8 cellular contexts compared by ENCODE assay signal in the genomic region with DNA sequence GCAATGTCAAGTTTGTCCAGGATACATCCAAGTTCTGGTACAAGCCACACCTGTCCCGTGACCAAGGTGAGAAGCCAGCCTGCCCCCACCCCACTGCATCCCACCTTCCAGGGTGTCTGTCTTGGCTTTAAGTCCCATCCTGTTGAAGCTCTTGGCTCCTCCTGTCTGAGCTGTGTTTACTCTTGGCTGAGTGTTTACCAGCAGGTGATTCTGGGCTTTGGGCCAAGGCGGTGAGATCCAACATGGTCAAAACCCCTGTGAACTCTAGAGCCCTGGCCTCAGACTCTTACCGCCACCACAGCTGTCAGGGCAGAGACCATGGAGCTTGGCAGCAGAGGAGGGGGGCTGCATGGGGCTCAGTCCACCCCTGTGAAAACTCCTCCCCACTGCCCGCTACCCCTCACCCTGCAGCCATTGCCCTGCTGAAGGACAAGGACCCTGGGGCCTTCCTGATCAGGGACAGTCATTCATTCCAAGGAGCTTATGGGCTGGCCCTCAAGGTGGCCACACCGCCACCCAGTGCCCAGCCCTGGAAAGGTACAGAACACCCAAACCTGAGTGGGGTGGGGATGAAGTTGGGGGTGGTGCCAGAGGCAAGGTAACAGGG. TPM values are rescaled to one million over a fixed set of nuclear protein-coding genes. Genes with fewer than 3 reads are reported as not detected.
DNase-seq lines count a peak whose midpoint lies in the region; ATAC-seq, FAIRE-seq and TF ChIP-seq lines count a peak whose summit lies in the region.

No MANE protein-coding gene starts in this region.

- H3K4me1 ChIP-seq in HEK293 (ENCODE audit: control insufficient read depth, insufficient read depth, low read length), result peaks cover 6% of the 10 kb centered on the region
- H3K4me1 ChIP-seq in small intestine (ENCODE audit: control insufficient read depth in 2 of 2, insufficient read depth in 1 of 2, low read depth in 1 of 2, low read length in 1 of 2), result no peaks in the 10 kb centered on the region

- ATAC-seq in GM21423 (IDR thresholded peaks at IDR 0.05; ENCODE audit: unreplicated experiment), result no peak

- POLR2A ChIA-PET in HEK293 (lab: Yijun Ruan, JAX) (interaction anchor here (0.6 to 1.7 kb wide), 4 partner anchors 18 to 56 kb away, joined by 3 to 7 read pairs (median 6); partner anchors contain the start of genes EIF4B, IGFBP6 and SPRYD3), GM10248 (lab: Yijun Ruan, JAX) (interaction anchor here (0.6 kb wide), 1 partner anchor 18 kb away, joined by 3 read pairs; the partner anchor contains the start of gene SPRYD3)

- H3K36me3 ChIP-seq in HEK293 (ENCODE audit: control insufficient read depth in 2 of 2, insufficient read depth in 1 of 2, low read length in 2 of 2) (peaks cover 0 to 48% of the 10 kb centered on the region in 2 experiments; a peak in 1 of 3 replicates), small intestine (ENCODE audit: control insufficient read depth in 2 of 2, insufficient read depth in 2 of 2, low read length in 2 of 2) (peaks cover 0 to 8% of the 10 kb centered on the region in 2 donors)

- DNase-seq in NCI-H69 (lab: John Stamatoyannopoulos, UW) (peak; percentile 94), epithelial cell of esophagus (ENCODE audit: low read depth) (no peak), small intestine (peak; percentile 80), GM10248 (ENCODE audit: extremely low spot score) (no peak), superior temporal gyrus (ENCODE audit: extremely low spot score) (no peak), AG08396 (ENCODE audit: low spot score) (no peak)

- no peak for FAIRE-seq in small intestine (lab: Jason Lieb, UNC)

- H3K4me3 ChIP-seq in HEK293 (ENCODE audit: low read depth, low read length) (no peak overlapping the region), epithelial cell of esophagus (ENCODE audit: low read length) (no peak overlapping the region), small intestine (ENCODE audit: low read depth in 1 of 2, low read length in 2 of 2) (no peak overlapping the region)

- no peaks in the 10 kb centered on the region for H3K27me3 ChIP-seq in small intestine (ENCODE audit: control insufficient read depth in 2 of 2, insufficient read depth in 2 of 2, low read length in 2 of 2)

- whole genome bisulfite sequencing in small intestine, 3 donors, result 18 to 64% (median 38%) methylated on average over 5 of the region's 5 CpGs

- H3K27ac ChIP-seq in HEK293 (ENCODE audit: extremely low read depth, low read depth, low read length), result no peak overlapping the region
- H3K27ac ChIP-seq in small intestine (ENCODE audit: low read depth in 1 of 2, low read length in 1 of 2), result peak overlapping the region in 1 of 2 donors; percentile 41

- TF ChIP-seq CTCF in HEK293 (tag by site-specific recombination; IDR thresholded peaks at IDR 0.05) (peak; percentile 37; the same call in 1 of the 2 replicates), epithelial cell of esophagus (IDR thresholded peaks at IDR 0.05; ENCODE audit: insufficient read depth, low read depth, low read length, missing control alignments) (peak; percentile 47), GM10248 (IDR thresholded peaks at IDR 0.05; ENCODE audit: control extremely low read depth, extremely low read depth, low read depth, missing control alignments) (no peak)

- no peaks in the 10 kb centered on the region for H3K9me3 ChIP-seq in HEK293 (ENCODE audit: control insufficient read depth, insufficient read depth, low read depth, low read length)
- no peaks in the 10 kb centered on the region for H3K9me3 ChIP-seq in small intestine (ENCODE audit: control insufficient read depth, low read depth)

- CTCF ChIA-PET in HEK293 (lab: Yijun Ruan, JAX) (interaction anchor here (0.6 to 11.5 kb wide), 10 partner anchors 8 to 88 kb away, joined by 3 to 264 read pairs (median 4); partner anchors contain the start of genes IGFBP6 and SOAT2), GM10248 (lab: Yijun Ruan, JAX) (interaction anchor here (13.7 to 14.8 kb wide), 2 partner anchors 12 to 37 kb away, joined by 264 to 294 read pairs; partner anchors contain the start of genes IGFBP6, SOAT2 and TNS2)

TF ChIP-seq in HEK293, 187 proteins besides CTCF, POLR2A, EP300 and RAD21 (continues in another document):
- TF ChIP-seq EGR2 (tag by site-specific recombination; IDR thresholded peaks at IDR 0.05; ENCODE audit: low read depth) (no peak), ZNF202 (tag by site-specific recombination; IDR thresholded peaks at IDR 0.05; ENCODE audit: borderline replicate concordance) (no peak), KLF16 (tag by site-specific recombination; IDR thresholded peaks at IDR 0.05) (no peak), ZNF830 (tag by site-specific recombination; IDR thresholded peaks at IDR 0.05; ENCODE audit: low read depth) (no peak), HIC1 (tag by site-specific recombination; IDR thresholded peaks at IDR 0.05) (no peak; the same call in 1 of the 2 replicates), ZFP37 (tag by site-specific recombination; IDR thresholded peaks at IDR 0.05) (0 out of 2 replicates have a peak, but pooled peaks have one; percentile 34), ZNF16 (tag by site-specific recombination; IDR thresholded peaks at IDR 0.05; ENCODE audit: low read depth) (no peak), ZNF670 (tag by site-specific recombination; IDR thresholded peaks at IDR 0.05; ENCODE audit: low read depth) (no peak), ZNF184 (tag by site-specific recombination; IDR thresholded peaks at IDR 0.05) (no peak), ZNF10 (tag by site-specific recombination; IDR thresholded peaks at IDR 0.05) (peak; percentile 41; the same call in 1 of the 2 replicates), WT1 (tag by site-specific recombination; IDR thresholded peaks at IDR 0.05) (no peak)
- TF ChIP-seq, protein P1, sequence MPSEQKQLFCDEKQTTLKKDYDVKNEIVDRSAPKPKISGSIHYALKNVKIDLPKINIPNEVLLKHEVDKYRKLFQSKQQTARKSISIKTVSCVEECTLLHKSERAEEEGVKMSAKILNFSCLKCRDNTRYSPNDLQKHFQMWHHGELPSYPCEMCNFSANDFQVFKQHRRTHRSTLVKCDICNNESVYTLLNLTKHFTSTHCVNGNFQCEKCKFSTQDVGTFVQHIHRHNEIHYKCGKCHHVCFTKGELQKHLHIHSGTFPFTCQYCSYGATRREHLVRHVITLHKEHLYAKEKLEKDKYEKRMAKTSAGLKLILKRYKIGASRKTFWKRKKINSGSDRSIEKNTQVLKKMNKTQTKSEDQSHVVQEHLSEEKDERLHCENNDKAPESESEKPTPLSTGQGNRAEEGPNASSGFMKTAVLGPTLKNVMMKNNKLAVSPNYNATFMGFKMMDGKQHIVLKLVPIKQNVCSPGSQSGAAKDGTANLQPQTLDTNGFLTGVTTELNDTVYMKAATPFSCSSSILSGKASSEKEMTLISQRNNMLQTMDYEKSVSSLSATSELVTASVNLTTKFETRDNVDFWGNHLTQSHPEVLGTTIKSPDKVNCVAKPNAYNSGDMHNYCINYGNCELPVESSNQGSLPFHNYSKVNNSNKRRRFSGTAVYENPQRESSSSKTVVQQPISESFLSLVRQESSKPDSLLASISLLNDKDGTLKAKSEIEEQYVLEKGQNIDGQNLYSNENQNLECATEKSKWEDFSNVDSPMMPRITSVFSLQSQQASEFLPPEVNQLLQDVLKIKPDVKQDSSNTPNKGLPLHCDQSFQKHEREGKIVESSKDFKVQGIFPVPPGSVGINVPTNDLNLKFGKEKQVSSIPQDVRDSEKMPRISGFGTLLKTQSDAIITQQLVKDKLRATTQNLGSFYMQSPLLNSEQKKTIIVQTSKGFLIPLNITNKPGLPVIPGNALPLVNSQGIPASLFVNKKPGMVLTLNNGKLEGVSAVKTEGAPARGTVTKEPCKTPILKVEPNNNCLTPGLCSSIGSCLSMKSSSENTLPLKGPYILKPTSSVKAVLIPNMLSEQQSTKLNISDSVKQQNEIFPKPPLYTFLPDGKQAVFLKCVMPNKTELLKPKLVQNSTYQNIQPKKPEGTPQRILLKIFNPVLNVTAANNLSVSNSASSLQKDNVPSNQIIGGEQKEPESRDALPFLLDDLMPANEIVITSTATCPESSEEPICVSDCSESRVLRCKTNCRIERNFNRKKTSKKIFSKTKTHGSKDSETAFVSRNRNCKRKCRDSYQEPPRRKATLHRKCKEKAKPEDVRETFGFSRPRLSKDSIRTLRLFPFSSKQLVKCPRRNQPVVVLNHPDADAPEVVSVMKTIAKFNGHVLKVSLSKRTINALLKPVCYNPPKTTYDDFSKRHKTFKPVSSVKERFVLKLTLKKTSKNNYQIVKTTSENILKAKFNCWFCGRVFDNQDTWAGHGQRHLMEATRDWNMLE (tag by site-specific recombination; conservative IDR thresholded peaks at IDR 0.05; ENCODE audit: low read depth), result no peak
- TF ChIP-seq, protein P2, sequence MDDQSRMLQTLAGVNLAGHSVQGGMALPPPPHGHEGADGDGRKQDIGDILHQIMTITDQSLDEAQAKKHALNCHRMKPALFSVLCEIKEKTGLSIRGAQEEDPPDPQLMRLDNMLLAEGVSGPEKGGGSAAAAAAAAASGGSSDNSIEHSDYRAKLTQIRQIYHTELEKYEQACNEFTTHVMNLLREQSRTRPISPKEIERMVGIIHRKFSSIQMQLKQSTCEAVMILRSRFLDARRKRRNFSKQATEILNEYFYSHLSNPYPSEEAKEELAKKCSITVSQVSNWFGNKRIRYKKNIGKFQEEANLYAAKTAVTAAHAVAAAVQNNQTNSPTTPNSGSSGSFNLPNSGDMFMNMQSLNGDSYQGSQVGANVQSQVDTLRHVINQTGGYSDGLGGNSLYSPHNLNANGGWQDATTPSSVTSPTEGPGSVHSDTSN (CRISPR knock-in tag; IDR thresholded peaks at IDR 0.05), result no peak

RNA-seq across cellular contexts. Expression of gene TNS2, which starts 11.6 kb away (rescaled TPM):
- polyA plus RNA-seq in small intestine, result 10 to 100 TPM in 2 of 3 donors, 1 to 10 TPM in 1; 5.8 to 52.9 (median 18.4) TPM

RNA-seq across cellular contexts. Expression of gene SPRYD3, which starts 17.7 kb away (rescaled TPM):
- polyA plus RNA-seq in small intestine, result 10 to 100 TPM; 19.7 to 37.6 (median 20.3) TPM

RNA-seq across cellular contexts. Expression of gene IGFBP6, which starts 36.0 kb away (rescaled TPM):
- 100 to 1,000 TPM in 1 of 3 donors, 1 to 10 TPM in 2; 3.4 to 135 (median 8.4) TPM for polyA plus RNA-seq in small intestine

RNA-seq across cellular contexts. Expression of gene SOAT2, which starts 41.8 kb away (rescaled TPM):
- 10 to 100 TPM in 2 of 3 donors, 1 to 10 TPM in 1; 4.2 to 94.0 (median 77.4) TPM for polyA plus RNA-seq in small intestine

RNA-seq across cellular contexts. Expression of gene EIF4B, which starts 55.3 kb away (rescaled TPM):
- 100 to 1,000 TPM; 160 to 236 (median 176) TPM for polyA plus RNA-seq in small intestine

Comparison
In these comparisons a context has a peak if more than half of its experiments do, and no peak if none do; other contexts are left out.
1. DNase-seq: peak in NCI-H69 (single experiment) and small intestine (single experiment); none in epithelial cell of esophagus (single experiment), GM10248 (single experiment), superior temporal gyrus (single experiment) and AG08396 (single experiment).